9 cellular contexts compared by ENCODE assay signal in genomic region chr1:225848044-225848955, GRCh38. TPM values are rescaled to one million over a fixed set of nuclear protein-coding genes. Genes with fewer than 3 reads are reported as not detected.
DNase-seq lines count a peak whose midpoint lies in the region; ATAC-seq, FAIRE-seq and TF ChIP-seq lines count a peak whose summit lies in the region.
"Had no signal": no experiment of that assay in that cellular context is flagged by ENCODE, and none has a peak within 500 bp of the region (broad histone marks: within the 10 kb centered on the region; RNA-seq: fewer than 3 reads in every experiment).

No MANE protein-coding gene starts in this region.

- H2AFZ ChIP-seq in MM.1S (ENCODE audit: low read length), result no peak overlapping the region

- H3K27ac ChIP-seq in MM.1S (ENCODE audit: low read length) (peak overlapping the region; percentile 75), body of pancreas (peak overlapping the region in 3 of 4 donors; percentile 49 to 64 (median 55))
- H3K27ac ChIP-seq: SK-N-MC had no signal

- H3K27me3 ChIP-seq in MM.1S (replicated peaks; ENCODE audit: insufficient read depth, low read length) (no peaks in the 10 kb centered on the region), body of pancreas (no peaks in the 10 kb centered on the region)

- no peaks in the 10 kb centered on the region for H4K20me1 ChIP-seq in MM.1S (ENCODE audit: insufficient read depth, low read length)

- TF ChIP-seq POLR2A in body of pancreas (IDR thresholded peaks at IDR 0.05), result no peak
- no peak for TF ChIP-seq POLR2A in H54 (IDR thresholded peaks at IDR 0.05; ENCODE audit: low read depth, low read length)

- 60 to 67% methylated on average over 9 to 16 of the region's 16 CpGs for WGBS in body of pancreas, 2 donors

- no peak for FAIRE-seq in H54 (lab: Jason Lieb, UNC)

- ATAC-seq in GM21576 (IDR thresholded peaks at IDR 0.05; ENCODE audit: unreplicated experiment) (peak; percentile 78), body of pancreas (no peak)

- peak overlapping the region; percentile 43 for H3K4me2 ChIP-seq in MM.1S (ENCODE audit: low read depth, low read length)

- H3K36me3 ChIP-seq in MM.1S (replicated peaks; ENCODE audit: insufficient read depth, low read length) (peaks cover 14% of the 10 kb centered on the region), body of pancreas (replicated peaks in 1 of 2; ENCODE audit: insufficient read depth in 1 of 2, low read depth in 2 of 2) (peaks cover 7% of the 10 kb centered on the region in 2 donors)

- no peak for TF ChIP-seq CTCF in MM.1S (IDR thresholded peaks at IDR 0.05; ENCODE audit: low read length)
- TF ChIP-seq CTCF in body of pancreas (IDR thresholded peaks at IDR 0.05), result no peak
- no peak for TF ChIP-seq CTCF in progenitor cell of endocrine pancreas (IDR thresholded peaks at IDR 0.05; ENCODE audit: unreplicated experiment)

- peaks cover 45% of the 10 kb centered on the region for H3K36me3 Mint-ChIP-seq in progenitor cell of endocrine pancreas (ENCODE audit: insufficient read depth)

- peak overlapping the region; percentile 45 for H3K27ac Mint-ChIP-seq in progenitor cell of endocrine pancreas

- peak overlapping the region; percentile 17; the same call in 1 of the 2 replicates for H3K9ac ChIP-seq in MM.1S (ENCODE audit: low read length)

- H3K4me1 ChIP-seq in MM.1S (ENCODE audit: low read length) (peaks cover 65% of the 10 kb centered on the region), body of pancreas (peaks cover 42% of the 10 kb centered on the region)

- no peaks in the 10 kb centered on the region for H3K9me2 ChIP-seq in MM.1S (replicated peaks; ENCODE audit: insufficient read depth, low read length)

- H3K9me3 ChIP-seq in MM.1S (replicated peaks; ENCODE audit: insufficient read depth, low read length), result no peaks in the 10 kb centered on the region
- no peaks in the 10 kb centered on the region for H3K9me3 ChIP-seq in body of pancreas

- peaks cover 5% of the 10 kb centered on the region for H3K4me1 Mint-ChIP-seq in progenitor cell of endocrine pancreas (ENCODE audit: low read depth)

- no peak overlapping the region for H3K4me3 Mint-ChIP-seq in progenitor cell of endocrine pancreas (ENCODE audit: low read depth)

- DNase-seq in NCI-H2107 treated with DMSO at 0.1 percent for 48 hours (lab: John Stamatoyannopoulos, UW; ENCODE audit: unreplicated experiment) (peak; percentile 71), NCI-H2107 (lab: John Stamatoyannopoulos, UW) (no peak), MM.1S (peak; percentile 61), body of pancreas (no peak), progenitor cell of endocrine pancreas (ENCODE audit: low spot score, unreplicated experiment) (no peak), H54 (ENCODE audit: insufficient read length, low spot score) (no peak), SKM-1 treated with dmso at 0.1 percent for 144 hours (lab: John Stamatoyannopoulos, UW; ENCODE audit: unreplicated experiment) (no peak)

- H3K27me3 Mint-ChIP-seq in progenitor cell of endocrine pancreas, result no peaks in the 10 kb centered on the region

- intact Hi-C loops in body of pancreas (cut with DNase I), result no loop called here

- H3F3A ChIP-seq in MM.1S (ENCODE audit: insufficient read depth, low read length), result peaks cover 49% of the 10 kb centered on the region

- H3K79me2 ChIP-seq in MM.1S (ENCODE audit: low read length), result peaks cover 15% of the 10 kb centered on the region

- no peak overlapping the region for H3K4me3 ChIP-seq in MM.1S (ENCODE audit: low read length)
- H3K4me3 ChIP-seq in body of pancreas, result no peak overlapping the region
- H3K4me3 ChIP-seq: SK-N-MC had no signal

- peaks cover 3% of the 10 kb centered on the region for H3K9me3 Mint-ChIP-seq in progenitor cell of endocrine pancreas (ENCODE audit: low read depth)

RNA-seq across cellular contexts. Expression of gene TMEM63A, which starts 33.9 kb away (rescaled TPM):
- total RNA-seq in body of pancreas (100 to 1,000 TPM; 129 to 217 TPM), progenitor cell of endocrine pancreas (236 and 246 TPM in 2 replicates)

RNA-seq across cellular contexts. Expression of gene EPHX1, which starts 38.4 kb away (rescaled TPM):
- 100 to 1,000 TPM; 109 to 136 TPM for total RNA-seq in body of pancreas
- 41.2 and 41.5 TPM in 2 replicates for total RNA-seq in progenitor cell of endocrine pancreas

RNA-seq across cellular contexts. Expression of gene LEFTY1, which starts 40.6 kb away (rescaled TPM):
- total RNA-seq in body of pancreas (100 to 1,000 TPM; 138 to 153 TPM), progenitor cell of endocrine pancreas (22.9 and 26.0 TPM in 2 replicates)

Comparison
In these comparisons a context has a peak if more than half of its experiments do, and no peak if none do; other contexts are left out.
1. DNase-seq: peak in NCI-H2107 treated with DMSO at 0.1 percent for 48 hours (single experiment) and MM.1S (single experiment); none in NCI-H2107 (single experiment), body of pancreas (0 of 4), progenitor cell of endocrine pancreas (single experiment), H54 (single experiment) and SKM-1 treated with dmso at 0.1 percent for 144 hours (single experiment).